In genomic region chr6:133916650-133917151, GRCh38 we compare ENCODE assay signal across 1 cellular context.
TF ChIP-seq lines count a peak whose summit lies in the region.

No MANE protein-coding gene starts in this region.

TF ChIP-seq in H1, 55 proteins besides CTCF, POLR2A, EP300 and RAD21:
- TF ChIP-seq SAP30 (IDR thresholded peaks at IDR 0.05; ENCODE audit: insufficient read depth, insufficient replicate concordance, low read length) (no peak), CHD7 (IDR thresholded peaks at IDR 0.05; ENCODE audit: insufficient replicate concordance, low read length) (no peak), ASH2L (IDR thresholded peaks at IDR 0.05; ENCODE audit: low read length) (no peak), BRCA1 (IDR thresholded peaks at IDR 0.05; ENCODE audit: low read depth, low read length) (no peak), ATF3 (IDR thresholded peaks at IDR 0.05; ENCODE audit: insufficient read depth, low read depth, low read length) (no peak), SRF (IDR thresholded peaks at IDR 0.05; ENCODE audit: low read depth, low read length) (no peak), TEAD4 (IDR thresholded peaks at IDR 0.05; ENCODE audit: low read depth, low read length) (peak; percentile 51; the same call in 1 of the 2 replicates), JUN (IDR thresholded peaks at IDR 0.05; ENCODE audit: low read depth, low read length) (no peak), POU5F1 (IDR thresholded peaks at IDR 0.05; ENCODE audit: low read depth, low read length) (peak; percentile 44; the same call in 1 of the 2 replicates), NRF1 (IDR thresholded peaks at IDR 0.05; ENCODE audit: low read depth, low read length) (no peak), GTF2F1 (IDR thresholded peaks at IDR 0.05; ENCODE audit: borderline replicate concordance, low read depth, low read length) (0 out of 2 replicates have a peak, but pooled peaks have one; percentile 36), NANOG (IDR thresholded peaks at IDR 0.05; ENCODE audit: insufficient read depth, low read depth, low read length, poor library complexity, severe bottlenecking) (peak; percentile 43), TBP (IDR thresholded peaks at IDR 0.05; ENCODE audit: low read depth, low read length) (0 out of 2 replicates have a peak, but pooled peaks have one; percentile 18), HDAC2 (IDR thresholded peaks at IDR 0.05; ENCODE audit: borderline replicate concordance in 1 of 2, low read depth in 2 of 2, low read length in 2 of 2) (no peak), GABPA (IDR thresholded peaks at IDR 0.05; ENCODE audit: borderline replicate concordance, insufficient read depth, low read length) (no peak), CHD2 (IDR thresholded peaks at IDR 0.05; ENCODE audit: low read length) (0 out of 2 replicates have a peak, but pooled peaks have one; percentile 38), TAF1 (IDR thresholded peaks at IDR 0.05; ENCODE audit: low read depth, low read length) (no peak), RNF2 (IDR thresholded peaks at IDR 0.05; ENCODE audit: borderline replicate concordance, low read depth, low read length, missing control alignments, poor library complexity, severe bottlenecking) (no peak), CBX5 (IDR thresholded peaks at IDR 0.05; ENCODE audit: low read depth, low read length) (no peak), ATF2 (IDR thresholded peaks at IDR 0.05; ENCODE audit: low read length) (no peak), SP1 (IDR thresholded peaks at IDR 0.05; ENCODE audit: low read depth, low read length) (peak; percentile 57; the same call in 1 of the 2 replicates)
